ENCODE assay signal across 8 cellular contexts in the genomic region with DNA sequence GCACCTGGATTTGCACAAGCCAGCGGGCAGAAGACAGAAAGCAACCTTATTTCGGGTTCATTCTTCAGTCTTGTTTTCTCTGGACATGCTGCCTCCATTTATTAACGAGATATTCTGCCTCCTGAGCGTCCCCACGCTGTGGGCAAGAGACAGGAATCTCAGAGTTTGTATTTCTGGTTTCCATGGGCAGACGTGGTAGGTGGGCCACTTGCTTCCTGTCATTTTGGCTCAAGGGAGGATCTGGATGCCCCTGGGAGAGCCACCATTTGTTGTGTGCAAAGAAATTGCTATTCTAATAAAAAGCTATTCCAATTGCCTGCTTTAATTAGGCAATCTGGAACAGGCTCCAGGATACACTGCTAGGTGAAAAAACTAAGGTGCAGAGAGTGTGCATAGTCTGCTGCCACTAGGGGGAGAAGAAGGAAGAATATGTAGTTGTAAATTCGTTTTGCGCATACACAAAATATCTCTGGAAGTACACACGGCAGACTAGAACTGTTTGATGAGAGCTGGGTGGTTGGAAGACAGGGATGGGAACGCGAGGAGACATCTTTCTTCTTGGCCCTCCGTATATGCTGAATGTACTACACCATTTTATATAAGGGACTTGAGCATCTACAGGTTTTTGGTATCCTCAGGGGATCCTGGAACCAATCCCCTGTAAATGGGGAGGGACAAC. TPM values are rescaled to one million over a fixed set of nuclear protein-coding genes. Genes with fewer than 3 reads are reported as not detected.
DNase-seq lines count a peak whose midpoint lies in the region; ATAC-seq, FAIRE-seq and TF ChIP-seq lines count a peak whose summit lies in the region.

No MANE protein-coding gene starts in this region.

- peak; percentile 92 for FAIRE-seq in G401.6 (lab: Jason Lieb, UNC)
- FAIRE-seq in bronchial epithelial cell (lab: Jason Lieb, UNC): no peak

- H4K20me1 ChIP-seq in OCI-LY3 (ENCODE audit: insufficient read depth, low read length): no peaks in the 10 kb centered on the region

- H3K27me3 ChIP-seq in OCI-LY3 (ENCODE audit: low read depth, low read length) (no peaks in the 10 kb centered on the region), bronchial epithelial cell (ENCODE audit: control insufficient read depth, insufficient read depth, low read length) (peaks cover 2% of the 10 kb centered on the region), right lobe of liver (no peaks in the 10 kb centered on the region)

- H3K27ac ChIP-seq in OCI-LY3 (ENCODE audit: low read length) (no peak overlapping the region), right lobe of liver (no peak overlapping the region)

- DNase-seq in A172 (ENCODE audit: low spot score) (peak; percentile 46), HT-29 (ENCODE audit: low spot score) (peak; percentile 50), bronchial epithelial cell (ENCODE audit: low read depth) (peak; percentile 55), right lobe of liver (peak in 1 of 3 donors; percentile 54), ecto neural progenitor cell (ENCODE audit: low spot score) (no peak)

- H3K36me3 ChIP-seq in OCI-LY3 (replicated peaks; ENCODE audit: low read depth, low read length) (no peaks in the 10 kb centered on the region), bronchial epithelial cell (ENCODE audit: control insufficient read depth, insufficient read depth, low read length) (no peaks in the 10 kb centered on the region), right lobe of liver (no peaks in the 10 kb centered on the region)

- intact Hi-C loops in right lobe of liver (cut with DNase I): loop anchor here (5.0 to 10.0 kb wide), 2 partner anchors 150 to 158 kb away; no protein-coding TSS in a partner anchor

- H3K4me2 ChIP-seq in OCI-LY3 (ENCODE audit: low read length): peak overlapping the region; percentile 72

- H3K79me2 ChIP-seq in OCI-LY3 (ENCODE audit: low read length): no peaks in the 10 kb centered on the region

- WGBS in right lobe of liver (ENCODE audit: insufficient coverage, low coverage, low lambda C conversion rate, missing lambda C conversion rate): 22% methylated on average over 11 of the region's 12 CpGs

- H3K4me3 ChIP-seq in OCI-LY3 (ENCODE audit: low read length) (0 out of 2 replicates have a peak overlapping the region, but pooled peaks have one; percentile 46), bronchial epithelial cell (ENCODE audit: low read depth, low read length) (no peak overlapping the region), right lobe of liver (no peak overlapping the region)

- TF ChIP-seq CTCF in OCI-LY3 (IDR thresholded peaks at IDR 0.05; ENCODE audit: low read depth, low read length) (peak; percentile 79), bronchial epithelial cell (IDR thresholded peaks at IDR 0.05; ENCODE audit: insufficient read depth, low read length, severe bottlenecking) (peak; percentile 74), right lobe of liver (IDR thresholded peaks at IDR 0.05) (peak; percentile 70 to 88 (median 76))

- TF ChIP-seq POLR2A in right lobe of liver (IDR thresholded peaks at IDR 0.05): no peak

- peak overlapping the region; percentile 74; the same call in 1 of the 2 replicates for H2AFZ ChIP-seq in OCI-LY3 (ENCODE audit: low read depth, low read length)

- peak; percentile 97 to 99 (median 98) for ATAC-seq in right lobe of liver
- ATAC-seq in GM21737 (IDR thresholded peaks at IDR 0.05; ENCODE audit: unreplicated experiment): no peak

- H3K9ac ChIP-seq in OCI-LY3 (ENCODE audit: low read length): no peak overlapping the region

- peaks cover 3% of the 10 kb centered on the region; the same call in 1 of the 2 replicates for H3K4me1 ChIP-seq in OCI-LY3 (ENCODE audit: low read length)
- H3K4me1 ChIP-seq in right lobe of liver: no peaks in the 10 kb centered on the region

- H3K9me3 ChIP-seq in OCI-LY3 (ENCODE audit: insufficient read depth, low read length): no peaks in the 10 kb centered on the region
- no peaks in the 10 kb centered on the region for H3K9me3 ChIP-seq in right lobe of liver

RNA-seq across cellular contexts. Expression of gene SLC16A10, which starts 30.1 kb away (rescaled TPM):
- 0.41 and 2.6 TPM in 2 replicates for total RNA-seq in A172 (2014; rRNA removed; shearing (Covaris generic))
- 0.76 TPM in 1 of 2 replicates, not detected in the other for total RNA-seq in HT-29 (2014; rRNA removed; shearing (Covaris generic))
- total RNA-seq in bronchial epithelial cell (under 0.01 and 0.26 TPM in 2 replicates), right lobe of liver (10 to 100 TPM in 2 of 6 experiments, 1 to 10 TPM in 4; 2.9 to 15.8 (median 6.6) TPM)
